In genomic region chr15:92908369-92909057, GRCh38 we compare ENCODE assay signal across 8 cellular contexts. TPM values are rescaled to one million over a fixed set of nuclear protein-coding genes. Genes with fewer than 3 reads are reported as not detected.
A peak's percentile ranks its signal among the peaks of the same experiment; 100 is the strongest.
DNase-seq lines count a peak whose midpoint lies in the region; ATAC-seq and TF ChIP-seq lines count a peak whose summit lies in the region.

No MANE protein-coding gene starts in this region.

- H3K27me3 Mint-ChIP-seq in naive B cell, result no peaks in the 10 kb centered on the region

- H2BK20ac ChIP-seq in IMR-90 (ENCODE audit: low read depth, low read length), result peak overlapping the region; percentile 35; the same call in 1 of the 2 replicates

- H3K23ac ChIP-seq in IMR-90 (ENCODE audit: low read depth, low read length), result peak overlapping the region; percentile 88

- WGBS in IMR-90 (ENCODE audit: extremely low coverage in 2 of 2, insufficient read length in 1 of 2), 2 experiments, result 100% methylated on average over 1 of the region's 8 CpGs; no CpG with 5 or more reads in 1 of the 2 experiments

- H3K4me3 ChIP-seq in IMR-90 (ENCODE audit: insufficient read depth, low read depth, low read length) (no peak overlapping the region; the same call in 1 of the 2 replicates), brain microvascular endothelial cell (ENCODE audit: low read depth, low read length) (peak overlapping the region; percentile 3)

- H4K5ac ChIP-seq in IMR-90 (ENCODE audit: low read depth, low read length), result peak overlapping the region; percentile 70

- H3K27ac ChIP-seq in 22Rv1 (peak overlapping the region; percentile 99), IMR-90 (ENCODE audit: insufficient read depth, low read length) (peak overlapping the region; percentile 70), brain microvascular endothelial cell (peak overlapping the region; percentile 98)

- peaks cover 27% of the 10 kb centered on the region for H3K4me1 ChIP-seq in IMR-90 (ENCODE audit: control insufficient read depth, insufficient read depth, low read length)

- H3K36me3 ChIP-seq in IMR-90 (ENCODE audit: control insufficient read depth, insufficient read depth, low read length) (peaks cover 19% of the 10 kb centered on the region), brain microvascular endothelial cell (replicated peaks) (peaks cover 9% of the 10 kb centered on the region)

- no peak overlapping the region for H2AFZ ChIP-seq in IMR-90 (replicated peaks; ENCODE audit: low read length, poor library complexity)

- no peaks in the 10 kb centered on the region for H3K9me3 Mint-ChIP-seq in naive B cell

- H2BK5ac ChIP-seq in IMR-90 (ENCODE audit: low read depth, low read length, poor library complexity, severe bottlenecking), result peak overlapping the region; percentile 89

- H2BK15ac ChIP-seq in IMR-90 (ENCODE audit: low read depth, low read length), result peak overlapping the region; percentile 49; the same call in 1 of the 3 replicates

- peak overlapping the region; percentile 46 for H3K4ac ChIP-seq in IMR-90 (ENCODE audit: low read depth, low read length)

- H3K9me3 ChIP-seq in IMR-90 (ENCODE audit: control insufficient read depth, insufficient read depth, low read length), result no peaks in the 10 kb centered on the region

- peaks cover 60% of the 10 kb centered on the region for H4K20me1 ChIP-seq in IMR-90 (ENCODE audit: insufficient read depth, low read length)

- H2AK5ac ChIP-seq in IMR-90 (ENCODE audit: low read depth, low read length), result peak overlapping the region; percentile 75

- DNase-seq in IMR-90 (no peak), brain microvascular endothelial cell (no peak), naive B cell (no peak), D341Med (ENCODE audit: low spot score) (no peak), C1 segment of cervical spinal cord (lab: John Stamatoyannopoulos, UW) (no peak)
- DNase-seq in stimulated activated CD4-positive, alpha-beta T cell treated with anti-CD3 and anti-CD28 coated beads, Interleukin-4, amount 100 ng/mL, for 4 hours, result no peak

- peaks cover 8% of the 10 kb centered on the region for H3K9me1 ChIP-seq in IMR-90 (ENCODE audit: insufficient read depth, low read length)

- CTCF ChIA-PET in IMR-90 (lab: Yijun Ruan, JAX), result interaction anchor here (0.7 to 2.5 kb wide), 5 partner anchors 9 to 120 kb away, joined by 3 to 14 read pairs (median 4); no protein-coding TSS in a partner anchor

- H3K4me1 Mint-ChIP-seq in naive B cell, result peaks cover 71 to 96% (median 88%) of the 10 kb centered on the region in 3 donors

- BruUV-seq in IMR-90 (replicated peaks; lab: Mats Ljungman, UMichigan), result no TSS peak

- TF ChIP-seq POLR2A in IMR-90 (IDR thresholded peaks at IDR 0.05; ENCODE audit: low read depth, low read length), result no peak; the same call in 1 of the 2 replicates

- H3K27ac Mint-ChIP-seq in naive B cell, result peak overlapping the region; percentile 51 to 99 (median 93)

- H3K9ac ChIP-seq in IMR-90 (ENCODE audit: low read depth, low read length), result peak overlapping the region; percentile 44

- H3K36me3 Mint-ChIP-seq in naive B cell, result peaks cover 5 to 16% of the 10 kb centered on the region in 2 donors

- POLR2A ChIA-PET in IMR-90 (lab: Charles Lee; ENCODE audit: unreplicated experiment), result interaction anchor here (1.0 to 1.5 kb wide), 2 partner anchors 9 to 89 kb away, joined by 3 to 4 read pairs; partner anchors contain the start of gene CHD2

- TF ChIP-seq CTCF in 22Rv1 (IDR thresholded peaks at IDR 0.05) (no peak), IMR-90 (conservative IDR thresholded peaks at IDR 0.05; ENCODE audit: low read depth, low read length) (no peak), brain microvascular endothelial cell (IDR thresholded peaks at IDR 0.05; ENCODE audit: low read depth, low read length, missing control alignments) (no peak)

- H3K4me2 ChIP-seq in IMR-90 (ENCODE audit: low read depth, low read length), result peak overlapping the region; percentile 86

- H3K79me1 ChIP-seq in IMR-90 (ENCODE audit: low read depth in 1 of 2, low read length in 2 of 2), result peaks cover 0 to 26% of the 10 kb centered on the region in 2 experiments; a peak in 2 of 4 replicates

- peak overlapping the region; percentile 75 to 98 (median 84) for H3K4me3 Mint-ChIP-seq in naive B cell

- peak overlapping the region; percentile 33 to 66 for H4K8ac ChIP-seq in IMR-90 (ENCODE audit: low read depth in 2 of 2, low read length in 2 of 2)

- dilution Hi-C loops in IMR-90 (cut with HindIII; ENCODE audit: low sequenced_read_pairs, unreplicated experiment), result no loop called here

- H3K56ac ChIP-seq in IMR-90 (ENCODE audit: extremely low read depth, insufficient read depth, low read length), result peak overlapping the region; percentile 72

- H3K18ac ChIP-seq in IMR-90 (ENCODE audit: low read depth, low read length), result peak overlapping the region; percentile 83

- TF ChIP-seq RAD21 in IMR-90 (IDR thresholded peaks at IDR 0.05; ENCODE audit: low read length), result no peak

- ATAC-seq in IMR-90 (ENCODE audit: low read depth) (no peak), naive B cell (ENCODE audit: low read depth in 2 of 2) (no peak), GM18870 (IDR thresholded peaks at IDR 0.05; ENCODE audit: unreplicated experiment) (no peak)

- peak overlapping the region; percentile 75 for H2BK120ac ChIP-seq in IMR-90 (ENCODE audit: low read depth, low read length)

- peak overlapping the region; percentile 85 for H3K14ac ChIP-seq in IMR-90 (replicated peaks; ENCODE audit: low read depth, low read length)

- in situ Hi-C loops in IMR-90 (cut with MboI; ENCODE audit: low sequenced_read_pairs) (no loop called here), brain microvascular endothelial cell (cut with HindIII; ENCODE audit: low pct_ligation_motif_present, low sequenced_read_pairs) (no loop called here)

- H4K91ac ChIP-seq in IMR-90 (ENCODE audit: insufficient read depth, low read depth, low read length), result peak overlapping the region; percentile 74

- no peaks in the 10 kb centered on the region for H3K27me3 ChIP-seq in IMR-90 (ENCODE audit: control insufficient read depth, insufficient read depth, low read length)
- H3K27me3 ChIP-seq in brain microvascular endothelial cell (replicated peaks), result no peaks in the 10 kb centered on the region

- H2AK9ac ChIP-seq in IMR-90 (replicated peaks; ENCODE audit: low read depth, low read length, poor library complexity), result no peak overlapping the region

- intact Hi-C loops in IMR-90 (cut with micrococcal nuclease), result no loop called here

TF ChIP-seq in IMR-90, 13 proteins besides CTCF, POLR2A, EP300 and RAD21:
- TF ChIP-seq MAFK (IDR thresholded peaks at IDR 0.05; ENCODE audit: low read depth, low read length), result no peak
- no peak for TF ChIP-seq USF2 (IDR thresholded peaks at IDR 0.05; ENCODE audit: low read depth, low read length)
- no peak for TF ChIP-seq CHD1 (IDR thresholded peaks at IDR 0.05; ENCODE audit: low read depth, low read length)
TF ChIP-seq in IMR-90: peak in this region for 0.

RNA-seq across cellular contexts. Expression of gene CHD2, which starts 8.4 kb away (rescaled TPM):
- 64.7 and 71.4 TPM in 2 replicates for total RNA-seq in IMR-90 (2012; rRNA removed)
- polyA plus RNA-seq in IMR-90 (2012; rRNA removed), result 37.8 and 44.9 TPM in 2 replicates
- polyA plus RNA-seq in IMR-90 (2012; cell fraction: cytosol; rRNA removed), result 9.0 and 12.0 TPM in 2 replicates
- polyA plus RNA-seq in IMR-90 (2012; cell fraction: nucleus; rRNA removed; ENCODE audit: low replicate concordance), result 54.1 and 206 TPM in 2 replicates
- 100 to 1,000 TPM in 1 of 6 donors, 10 to 100 TPM in 5; 41.6 to 134 (median 85.2) TPM for polyA plus RNA-seq in naive B cell (ENCODE audit: low read depth in 6 of 6)
